8 cellular contexts compared by ENCODE assay signal in genomic region chr3:114290911-114291901, GRCh38. TPM values are rescaled to one million over a fixed set of nuclear protein-coding genes. Genes with fewer than 3 reads are reported as not detected.
A peak's percentile ranks its signal among the peaks of the same experiment; 100 is the strongest.
DNase-seq lines count a peak whose midpoint lies in the region; ATAC-seq and TF ChIP-seq lines count a peak whose summit lies in the region.

No MANE protein-coding gene starts in this region.

- H3K4me3 ChIP-seq in WERI-Rb-1 (ENCODE audit: low read depth, low read length) (no peak overlapping the region), mammary epithelial cell (replicated peaks in 1 of 3; ENCODE audit: insufficient read depth in 1 of 3, low read depth in 2 of 3, low read length in 3 of 3) (no peak overlapping the region)

- dilution Hi-C loops in mammary epithelial cell (cut with HindIII; ENCODE audit: low sequenced_read_pairs), result no loop called here

- no peaks in the 10 kb centered on the region for H4K20me1 ChIP-seq in mammary epithelial cell (ENCODE audit: insufficient read depth, low read length)

- H3K36me3 ChIP-seq in WERI-Rb-1 (no peaks in the 10 kb centered on the region), mammary epithelial cell (ENCODE audit: insufficient read depth, low read length) (no peaks in the 10 kb centered on the region)

- in situ Hi-C loops in mammary epithelial cell (cut with MboI; ENCODE audit: low sequenced_read_pairs in 2 of 2), result no loop called here

- H3K27me3 ChIP-seq in WERI-Rb-1 (ENCODE audit: insufficient read depth, low read depth, severe bottlenecking) (peaks cover 7% of the 10 kb centered on the region), mammary epithelial cell (ENCODE audit: insufficient read depth, low read length) (no peaks in the 10 kb centered on the region)

- H3K4me2 ChIP-seq in mammary epithelial cell (ENCODE audit: insufficient read depth, low read depth, low read length), result no peak overlapping the region

- CTCF ChIA-PET in mammary epithelial cell (lab: Charles Lee; ENCODE audit: low non-redundant PET), result no interaction called here

- H3K27ac ChIP-seq in WERI-Rb-1, result no peak overlapping the region
- no peak overlapping the region for H3K27ac ChIP-seq in mammary epithelial cell (ENCODE audit: insufficient read depth, low read depth, low read length)

- ATAC-seq in GM18508 (IDR thresholded peaks at IDR 0.05; ENCODE audit: insufficient read depth, unreplicated experiment) (peak; percentile 89), HG02938 (IDR thresholded peaks at IDR 0.05; ENCODE audit: unreplicated experiment) (peak; percentile 93), left lobe of liver (peak; percentile 76)

- H3K9me3 ChIP-seq in WERI-Rb-1 (ENCODE audit: severe bottlenecking) (no peaks in the 10 kb centered on the region), mammary epithelial cell (replicated peaks; ENCODE audit: insufficient read depth, low read length) (no peaks in the 10 kb centered on the region)

- DNase-seq in 8988T, result peak; percentile 65
- peak; percentile 13 for DNase-seq in NCI-H2029 treated with DMSO at 0.1 percent for 48 hours (lab: John Stamatoyannopoulos, UW)
- peak; percentile 82 for DNase-seq in WERI-Rb-1
- peak; percentile 14 for DNase-seq in mammary epithelial cell
- DNase-seq in left lobe of liver (ENCODE audit: low spot score), result peak; percentile 49
- DNase-seq in stimulated activated CD4-positive, alpha-beta T cell treated with anti-CD3 and anti-CD28 coated beads, TNF-alpha, amount 100 ng/mL, for 24 hours (ENCODE audit: low read depth in 3 of 3), result peak; percentile 80 to 91 (median 82)

- no peaks in the 10 kb centered on the region for H3K4me1 ChIP-seq in mammary epithelial cell (ENCODE audit: insufficient read depth, low read length)

- TF ChIP-seq CTCF in WERI-Rb-1 (IDR thresholded peaks at IDR 0.05; ENCODE audit: low read depth, low read length) (peak; percentile 83), mammary epithelial cell (conservative IDR thresholded peaks at IDR 0.05 in 1 of 2, IDR thresholded peaks at IDR 0.05 in 1 of 2; ENCODE audit: extremely low read depth in 1 of 2, insufficient read depth in 1 of 2, low read depth in 1 of 2, low read length in 2 of 2) (peak; percentile 75 to 83)

- no peak overlapping the region for H3K9ac ChIP-seq in mammary epithelial cell (ENCODE audit: insufficient read depth, low read length)

- intact Hi-C loops in mammary epithelial cell (cut with micrococcal nuclease), result loop anchor here (2.0 to 10.0 kb wide), 2 partner anchors 136 to 156 kb away; no protein-coding TSS in a partner anchor

- H2AFZ ChIP-seq in mammary epithelial cell (ENCODE audit: low read depth, low read length), result no peak overlapping the region

- BruUV-seq in mammary epithelial cell (replicated peaks; lab: Mats Ljungman, UMichigan), result no TSS peak

- WGBS in mammary epithelial cell (ENCODE audit: low coverage, missing lambda C conversion rate), result 50% methylated on average over 17 of the region's 23 CpGs

- H3K79me2 ChIP-seq in mammary epithelial cell (ENCODE audit: insufficient read depth, low read length), result no peaks in the 10 kb centered on the region

RNA-seq across cellular contexts. Expression of gene TIGIT, which starts 2.6 kb away (rescaled TPM):
- total RNA-seq in mammary epithelial cell (not detected), left lobe of liver (0.10 TPM)
- polyA plus RNA-seq in mammary epithelial cell, result not detected
- polyA minus RNA-seq in mammary epithelial cell, result not detected

RNA-seq across cellular contexts. Expression of gene ZNF80, which starts 53.8 kb away (rescaled TPM):
- not detected for total RNA-seq in mammary epithelial cell
- polyA plus RNA-seq in mammary epithelial cell, result not detected
- polyA minus RNA-seq in mammary epithelial cell, result not detected
- total RNA-seq in left lobe of liver, result not detected

Comparison
In these comparisons a context has a peak if more than half of its experiments do, and no peak if none do; other contexts are left out.
1. DNase-seq: peak in every context shown above with its lines; median percentile 82 in WERI-Rb-1; 82 in stimulated activated CD4-positive, alpha-beta T cell treated with anti-CD3 and anti-CD28 coated beads, TNF-alpha, amount 100 ng/mL, for 24 hours; 65 in 8988T; 49 in left lobe of liver; 14 in mammary epithelial cell; 13 in NCI-H2029 treated with DMSO at 0.1 percent for 48 hours.